8 cellular contexts compared by ENCODE assay signal in the genomic region with DNA sequence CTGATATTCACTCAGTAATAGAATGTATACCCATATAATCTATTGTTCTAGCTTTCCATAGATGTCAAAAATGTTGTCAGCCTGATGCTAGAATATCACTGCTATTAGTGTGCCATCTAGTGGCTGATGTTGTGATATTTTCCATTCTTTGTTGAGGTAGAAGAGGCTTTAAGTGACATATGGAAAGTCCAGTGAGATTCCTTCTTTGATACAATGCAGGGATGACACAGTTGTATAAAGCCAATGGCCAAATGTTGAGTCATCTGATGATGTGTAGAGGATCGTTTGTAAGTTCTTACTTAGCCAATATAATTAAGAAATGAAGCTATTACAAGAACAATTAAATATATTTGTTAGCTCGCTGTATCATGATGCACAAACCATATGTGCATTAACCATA. TPM values are rescaled to one million over a fixed set of nuclear protein-coding genes. Genes with fewer than 3 reads are reported as not detected.
DNase-seq lines count a peak whose midpoint lies in the region; ATAC-seq and TF ChIP-seq lines count a peak whose summit lies in the region.

No MANE protein-coding gene starts in this region.

- BruUV-seq in Panc1 (replicated peaks; lab: Mats Ljungman, UMichigan), result no TSS peak

- H3K36me3 Mint-ChIP-seq in activated CD8-positive, alpha-beta memory T cell treated with anti-CD3 and anti-CD28 coated beads, Interleukin-2, amount 10 ng/mL, durations not matched to agents 7 days and 5 days, result no peaks in the 10 kb centered on the region
- H3K36me3 Mint-ChIP-seq in mesothelial cell of epicardium, result no peaks in the 10 kb centered on the region

- TF ChIP-seq CTCF in Panc1 (IDR thresholded peaks at IDR 0.05) (peak; percentile 68; the same call in 1 of the 2 replicates), dorsolateral prefrontal cortex (IDR thresholded peaks at IDR 0.05 in 54 of 56, conservative IDR thresholded peaks at IDR 0.05 in 2 of 56; ENCODE audit: low read depth in 1 of 56, partially characterized antibody in 56 of 56) (peak; percentile 51 to 85 (median 74)), mesothelial cell of epicardium (IDR thresholded peaks at IDR 0.05; ENCODE audit: unreplicated experiment) (peak; percentile 72)

- H3K4me3 ChIP-seq in Panc1 (ENCODE audit: low read depth in 2 of 2, low read length in 2 of 2) (no peak overlapping the region), dorsolateral prefrontal cortex (no peak overlapping the region)

- no peaks in the 10 kb centered on the region for H3K4me1 ChIP-seq in Panc1 (ENCODE audit: control insufficient read depth, insufficient read depth, low read length)

- POLR2A ChIA-PET in Panc1 (lab: Charles Lee), result no interaction called here

- H3K9me3 ChIP-seq in Panc1 (ENCODE audit: control insufficient read depth, insufficient read depth, low read depth, low read length), result no peaks in the 10 kb centered on the region

- DNase-seq in activated CD8-positive, alpha-beta memory T cell treated with anti-CD3 and anti-CD28 coated beads, Interleukin-2, amount 10 ng/mL, durations not matched to agents 7 days and 5 days, result no peak
- DNase-seq in activated CD8-positive, alpha-beta memory T cell treated with anti-CD3 and anti-CD28 coated beads, Interleukin-2, amount 50 U/mL, for 48 hours, result no peak
- peak; percentile 58 to 88 for DNase-seq in Kasumi-1 (lab: John Stamatoyannopoulos, UW)
- DNase-seq in Panc1 (ENCODE audit: low read depth, low spot score), result peak; percentile 84
- no peak for DNase-seq in dorsolateral prefrontal cortex
- no peak for DNase-seq in mesothelial cell of epicardium (ENCODE audit: low spot score in 2 of 2, unreplicated experiment in 2 of 2)
- no peak for DNase-seq in NK-92 treated with Interleukin-12 subunit alpha and Interleukin-12 subunit beta, amount 100 ng/mL, for 24 hours (lab: John Stamatoyannopoulos, UW)
- DNase-seq in stimulated activated CD4-positive, alpha-beta T cell treated with anti-CD3 and anti-CD28 coated beads, Interleukin-2, amount 100 ng/mL, for 24 hours, result no peak

- ATAC-seq in activated CD8-positive, alpha-beta memory T cell treated with anti-CD3 and anti-CD28 coated beads, Interleukin-2, amount 10 ng/mL, durations not matched to agents 7 days and 5 days, result peak; percentile 68
- ATAC-seq in Panc1, result peak; percentile 75

- H3K36me3 ChIP-seq in Panc1 (ENCODE audit: control insufficient read depth, insufficient read depth, low read length), result no peaks in the 10 kb centered on the region

- intact Hi-C loops in Panc1 (cut with micrococcal nuclease; ENCODE audit: unreplicated experiment) (loop anchor here (5.0 to 10.0 kb wide), 2 partner anchors 886 to 1029 kb away; partner anchors contain the start of gene SCAF11), dorsolateral prefrontal cortex (cut with DNase I) (no loop called here)

- no peaks in the 10 kb centered on the region for H3K9me3 Mint-ChIP-seq in activated CD8-positive, alpha-beta memory T cell treated with anti-CD3 and anti-CD28 coated beads, Interleukin-2, amount 10 ng/mL, durations not matched to agents 7 days and 5 days (ENCODE audit: low read depth)
- peaks cover 4% of the 10 kb centered on the region for H3K9me3 Mint-ChIP-seq in mesothelial cell of epicardium

- H3K4me1 Mint-ChIP-seq in activated CD8-positive, alpha-beta memory T cell treated with anti-CD3 and anti-CD28 coated beads, Interleukin-2, amount 10 ng/mL, durations not matched to agents 7 days and 5 days, result peaks cover 9% of the 10 kb centered on the region
- peaks cover 4% of the 10 kb centered on the region for H3K4me1 Mint-ChIP-seq in mesothelial cell of epicardium

- no peak overlapping the region for H3K27ac Mint-ChIP-seq in activated CD8-positive, alpha-beta memory T cell treated with anti-CD3 and anti-CD28 coated beads, Interleukin-2, amount 10 ng/mL, durations not matched to agents 7 days and 5 days
- no peak overlapping the region for H3K27ac Mint-ChIP-seq in mesothelial cell of epicardium

- H3K27me3 Mint-ChIP-seq in activated CD8-positive, alpha-beta memory T cell treated with anti-CD3 and anti-CD28 coated beads, Interleukin-2, amount 10 ng/mL, durations not matched to agents 7 days and 5 days, result peaks cover 31% of the 10 kb centered on the region
- no peaks in the 10 kb centered on the region for H3K27me3 Mint-ChIP-seq in mesothelial cell of epicardium (ENCODE audit: low read depth)

- CTCF ChIA-PET in activated CD8-positive, alpha-beta memory T cell treated with anti-CD3 and anti-CD28 coated beads, Interleukin-2, amount 10 ng/mL, durations not matched to agents 7 days and 5 days (lab: Charles Lee), result interaction anchor here (0.6 to 3.8 kb wide), 21 partner anchors 9 to 1030 kb away, joined by 3 to 19 read pairs (median 4); no protein-coding TSS in a partner anchor
- CTCF ChIA-PET in Panc1 (lab: Charles Lee), result interaction anchor here (0.5 to 1.7 kb wide), 3 partner anchors 566 to 1024 kb away, joined by 3 to 5 read pairs (median 4); no protein-coding TSS in a partner anchor

- no peak overlapping the region for H3K4me3 Mint-ChIP-seq in activated CD8-positive, alpha-beta memory T cell treated with anti-CD3 and anti-CD28 coated beads, Interleukin-2, amount 10 ng/mL, durations not matched to agents 7 days and 5 days
- H3K4me3 Mint-ChIP-seq in mesothelial cell of epicardium, result no peak overlapping the region

- H3K27ac ChIP-seq in Panc1 (ENCODE audit: low read length) (no peak overlapping the region), dorsolateral prefrontal cortex (no peak overlapping the region)

- in situ Hi-C loops in Panc1 (cut with HindIII; ENCODE audit: low pct_unique_long_range_greater_than_20kb, low sequenced_read_pairs), result no loop called here

- no peaks in the 10 kb centered on the region for H3K27me3 ChIP-seq in Panc1 (ENCODE audit: control insufficient read depth, insufficient read depth, low read length)
- H3K27me3 ChIP-seq in dorsolateral prefrontal cortex, result peaks cover 0 to 5% (median 0%) of the 10 kb centered on the region in 45 donors

RNA-seq across cellular contexts. Expression of gene PCED1B, which starts 58.1 kb away (rescaled TPM):
- total RNA-seq in activated CD8-positive, alpha-beta memory T cell treated with anti-CD3 and anti-CD28 coated beads, Interleukin-2, amount 10 ng/mL, durations not matched to agents 7 days and 5 days, result 10 to 100 TPM; 44.3 to 63.2 TPM
- total RNA-seq in Panc1 (2021; ENCODE audit: unreplicated experiment) (0.82 TPM), dorsolateral prefrontal cortex (1 to 10 TPM in 115 of 120 experiments, under 1 TPM in 5; 0.43 to 5.7 (median 2.3) TPM), mesothelial cell of epicardium (2.8 to 4.8 TPM (median 3.1 TPM) in 3 replicates)
- polyA plus RNA-seq in Panc1 (2012; ENCODE audit: insufficient read length), result 0.99 TPM

RNA-seq across cellular contexts. Expression of gene AMIGO2, which starts 58.5 kb away (rescaled TPM):
- 10 to 100 TPM; 11.6 to 14.2 TPM for total RNA-seq in activated CD8-positive, alpha-beta memory T cell treated with anti-CD3 and anti-CD28 coated beads, Interleukin-2, amount 10 ng/mL, durations not matched to agents 7 days and 5 days
- total RNA-seq in Panc1 (2021; ENCODE audit: unreplicated experiment) (21.8 TPM), dorsolateral prefrontal cortex (10 to 100 TPM in 5 of 120 experiments, 1 to 10 TPM in 115; 1.2 to 16.6 (median 4.1) TPM), mesothelial cell of epicardium (7.5 to 8.5 TPM (median 7.9 TPM) in 3 replicates)
- 12.4 TPM for polyA plus RNA-seq in Panc1 (2012; ENCODE audit: insufficient read length)

Comparison
In these comparisons a context has a peak if more than half of its experiments do, and no peak if none do; other contexts are left out.
1. DNase-seq: peak in Kasumi-1 (2 of 2) and Panc1 (single experiment); none in activated CD8-positive, alpha-beta memory T cell treated with anti-CD3 and anti-CD28 coated beads, Interleukin-2, amount 10 ng/mL, durations not matched to agents 7 days and 5 days (single experiment), activated CD8-positive, alpha-beta memory T cell treated with anti-CD3 and anti-CD28 coated beads, Interleukin-2, amount 50 U/mL, for 48 hours (single experiment), dorsolateral prefrontal cortex (0 of 10), mesothelial cell of epicardium (0 of 2), NK-92 treated with Interleukin-12 subunit alpha and Interleukin-12 subunit beta, amount 100 ng/mL, for 24 hours (single experiment) and stimulated activated CD4-positive, alpha-beta T cell treated with anti-CD3 and anti-CD28 coated beads, Interleukin-2, amount 100 ng/mL, for 24 hours (0 of 2).
2. Peak in every context shown above with its lines, with median percentiles within 50 percentile points of each other: CTCF ChIP-seq.